In genomic region chr20:58293453-58293852, GRCh38 we compare ENCODE assay signal across 10 cellular contexts. TPM values are rescaled to one million over a fixed set of nuclear protein-coding genes. Genes with fewer than 3 reads are reported as not detected.
A peak's percentile ranks its signal among the peaks of the same experiment; 100 is the strongest.
DNase-seq lines count a peak whose midpoint lies in the region; ATAC-seq and TF ChIP-seq lines count a peak whose summit lies in the region.
"Had no signal": no experiment of that assay in that cellular context is flagged by ENCODE, and none has a peak within 500 bp of the region (broad histone marks: within the 10 kb centered on the region; RNA-seq: fewer than 3 reads in every experiment).

No MANE protein-coding gene starts in this region.

- H3K27me3 Mint-ChIP-seq in WTC11 (ENCODE audit: low read depth) (no peaks in the 10 kb centered on the region), endothelial cell (ENCODE audit: unreplicated experiment) (no peaks in the 10 kb centered on the region)

- no peak overlapping the region for H3K27ac ChIP-seq in left lung
- H3K27ac ChIP-seq: adrenal gland had no signal

- intact Hi-C loops in left lung (cut with DNase I) = no loop called here

- H3K9me3 Mint-ChIP-seq in WTC11 (peaks cover 4% of the 10 kb centered on the region), endothelial cell (ENCODE audit: unreplicated experiment) (no peaks in the 10 kb centered on the region)

- no peak overlapping the region for H3K4me3 Mint-ChIP-seq in WTC11
- H3K4me3 Mint-ChIP-seq in endothelial cell (ENCODE audit: unreplicated experiment) = no peak overlapping the region

- DNase-seq in ELF-1 (ENCODE audit: low read depth, low spot score) (peak; percentile 49), WTC11 (ENCODE audit: low spot score) (peak; percentile 38), left lung (no peak), COLO668 (lab: John Stamatoyannopoulos, UW; ENCODE audit: unreplicated experiment) (no peak), endothelial cell (ENCODE audit: low spot score) (no peak)
- no peak for DNase-seq in activated T-cell treated with anti-CD3 and anti-CD28 coated beads, Interleukin-2, amount 50 U/mL, for 48 hours
- DNase-seq: activated CD4-positive, alpha-beta T cell treated with anti-CD3 and anti-CD28 coated beads, Interleukin-2, amount 50 U/mL, for 48 hours; KBM-7 had no signal

- no peak for TF ChIP-seq CTCF in WTC11 (IDR thresholded peaks at IDR 0.05)
- TF ChIP-seq CTCF in left lung (IDR thresholded peaks at IDR 0.05) = no peak
- no peak for TF ChIP-seq CTCF in endothelial cell (IDR thresholded peaks at IDR 0.05; ENCODE audit: unreplicated experiment)

- POLR2A ChIA-PET in WTC11 (lab: Charles Lee) = no interaction called here

- H3K4me1 ChIP-seq in left lung = no peaks in the 10 kb centered on the region

- CTCF ChIA-PET in WTC11 (lab: Charles Lee) = interaction anchor here (0.6 kb wide), 1 partner anchor 666 kb away, joined by 3 read pairs; no protein-coding TSS in a partner anchor

- H3K36me3 ChIP-seq in left lung = no peaks in the 10 kb centered on the region
- H3K36me3 ChIP-seq: adrenal gland had no signal

- H3K27ac Mint-ChIP-seq in WTC11 (no peak overlapping the region), endothelial cell (ENCODE audit: unreplicated experiment) (no peak overlapping the region)

- ATAC-seq in HG02610 (IDR thresholded peaks at IDR 0.05; ENCODE audit: unreplicated experiment) = peak; percentile 50
- peak; percentile 87 for ATAC-seq in WTC11
- peak; percentile 22 for ATAC-seq in left lung

- H3K36me3 Mint-ChIP-seq in WTC11 (peaks cover 3% of the 10 kb centered on the region), endothelial cell (ENCODE audit: low read depth, unreplicated experiment) (peaks cover 6% of the 10 kb centered on the region)

- no peak overlapping the region for H3K4me3 ChIP-seq in left lung
- H3K4me3 ChIP-seq: adrenal gland had no signal

- H3K9me3 ChIP-seq in left lung = no peaks in the 10 kb centered on the region
- H3K9me3 ChIP-seq: adrenal gland had no signal

- H3K27me3 ChIP-seq in left lung = no peaks in the 10 kb centered on the region
- H3K27me3 ChIP-seq: adrenal gland had no signal

- H3K4me1 Mint-ChIP-seq in WTC11 = peaks cover 19% of the 10 kb centered on the region
- peaks cover 15% of the 10 kb centered on the region for H3K4me1 Mint-ChIP-seq in endothelial cell (ENCODE audit: unreplicated experiment)

TF ChIP-seq in WTC11, 78 proteins besides CTCF, POLR2A, EP300 and RAD21:
- TF ChIP-seq FOXJ3 (CRISPR knock-in tag; IDR thresholded peaks at IDR 0.05; ENCODE audit: borderline replicate concordance) (no peak), NFYB (CRISPR knock-in tag; conservative IDR thresholded peaks at IDR 0.05; ENCODE audit: low read depth) (peak; percentile 58)

RNA-seq across cellular contexts. Expression of gene RAB22A, which starts 16.1 kb away (rescaled TPM):
- total RNA-seq in WTC11 (2021) = 5.7 to 6.6 TPM (median 6.0 TPM) in 3 replicates
- 10 to 100 TPM; 20.4 to 26.2 TPM for total RNA-seq in left lung
- 14.2 TPM for total RNA-seq in endothelial cell (ENCODE audit: unreplicated experiment)

Comparison
In these comparisons a context has a peak if more than half of its experiments do, and no peak if none do; other contexts are left out.
1. DNase-seq: peak in ELF-1 (single experiment) and WTC11 (single experiment); none in left lung (0 of 2), activated T-cell treated with anti-CD3 and anti-CD28 coated beads, Interleukin-2, amount 50 U/mL, for 48 hours (0 of 2), COLO668 (single experiment) and endothelial cell (single experiment).
2. ATAC-seq: peak in every context shown above with its lines; median percentile 87 in WTC11; 50 in HG02610; 22 in left lung.